Comparison of ENCODE assay signal across 16 cellular contexts in genomic region chr21:45497846-45498645, GRCh38.
"Had no signal": no experiment of that assay in that cellular context is flagged by ENCODE, and none has a peak within 500 bp of the region (broad histone marks: within the 10 kb centered on the region; RNA-seq: fewer than 3 reads in every experiment).

No MANE protein-coding gene starts in this region.

- H3K4me3 Mint-ChIP-seq: activated naive CD8-positive, alpha-beta T cell treated with anti-CD3 and anti-CD28 coated beads for 36 hours; activated T-cell treated with anti-CD3 and anti-CD28 coated beads, Interleukin-2, amount 50 U/mL, for 4 hours; stimulated activated naive CD8-positive, alpha-beta T cell treated with anti-CD3 and anti-CD28 coated beads, Interleukin-15, Interleukin-2, amounts not matched to agents 100 ng/mL and 50 ng/mL, for 24 hours; T-cell had no signal

- H3K27ac Mint-ChIP-seq: activated naive CD8-positive, alpha-beta T cell treated with anti-CD3 and anti-CD28 coated beads for 36 hours; stimulated activated naive CD8-positive, alpha-beta T cell treated with anti-CD3 and anti-CD28 coated beads, Interleukin-15, Interleukin-2, amounts not matched to agents 100 ng/mL and 50 ng/mL, for 24 hours had no signal

- H3K9me3 Mint-ChIP-seq: activated T-cell treated with anti-CD3 and anti-CD28 coated beads, Interleukin-2, amount 50 U/mL, for 4 hours had no signal

- H3K27me3 ChIP-seq: brain microvascular endothelial cell, gastrocnemius medialis, upper lobe of left lung had no signal

- H3K36me3 Mint-ChIP-seq: activated naive CD8-positive, alpha-beta T cell treated with anti-CD3 and anti-CD28 coated beads for 36 hours had no signal

- H3K27ac ChIP-seq: brain microvascular endothelial cell, gastrocnemius medialis, skin epidermis, upper lobe of left lung had no signal

- ATAC-seq: activated CD4-positive, CD25-positive, alpha-beta regulatory T cell treated with anti-CD3 and anti-CD28 coated beads, Interleukin-2, amount 50 U/mL, for 24 hours; activated T-cell treated with anti-CD3 and anti-CD28 coated beads, Interleukin-2, amount 50 U/mL, for 4 hours; gastrocnemius medialis; T-cell had no signal

- H3K4me1 Mint-ChIP-seq: activated naive CD8-positive, alpha-beta T cell treated with anti-CD3 and anti-CD28 coated beads for 36 hours had no signal

- DNase-seq: activated CD4-positive, alpha-beta T cell treated with anti-CD3 and anti-CD28 coated beads, Interleukin-2, amount 50 U/mL, for 4 hours; activated gamma-delta T cell treated with Interleukin-2 at 50 U/mL for 16 hours; activated naive CD8-positive, alpha-beta T cell treated with anti-CD3 and anti-CD28 coated beads for 36 hours; activated T-cell treated with anti-CD3 and anti-CD28 coated beads, Interleukin-2, amount 50 U/mL, for 4 hours; amygdala; brain microvascular endothelial cell; cerebellar nuclear complex; erythroblast; gastrocnemius medialis; SK-N-SH; T-helper 9 cell had no signal

- H3K4me3 ChIP-seq: gastrocnemius medialis, skin epidermis, upper lobe of left lung had no signal

- H3K27me3 Mint-ChIP-seq: activated naive CD8-positive, alpha-beta T cell treated with anti-CD3 and anti-CD28 coated beads for 36 hours; stimulated activated naive CD8-positive, alpha-beta T cell treated with anti-CD3 and anti-CD28 coated beads, Interleukin-15, Interleukin-2, amounts not matched to agents 100 ng/mL and 50 ng/mL, for 24 hours; T-cell had no signal

- H3K9ac ChIP-seq: SK-N-SH had no signal

- H3K9me3 ChIP-seq: gastrocnemius medialis, SK-N-SH, upper lobe of left lung had no signal

- H3K4me1 ChIP-seq: gastrocnemius medialis, upper lobe of left lung had no signal

- H3K36me3 ChIP-seq: gastrocnemius medialis had no signal
